18 cellular contexts compared by ENCODE assay signal in the genomic region with DNA sequence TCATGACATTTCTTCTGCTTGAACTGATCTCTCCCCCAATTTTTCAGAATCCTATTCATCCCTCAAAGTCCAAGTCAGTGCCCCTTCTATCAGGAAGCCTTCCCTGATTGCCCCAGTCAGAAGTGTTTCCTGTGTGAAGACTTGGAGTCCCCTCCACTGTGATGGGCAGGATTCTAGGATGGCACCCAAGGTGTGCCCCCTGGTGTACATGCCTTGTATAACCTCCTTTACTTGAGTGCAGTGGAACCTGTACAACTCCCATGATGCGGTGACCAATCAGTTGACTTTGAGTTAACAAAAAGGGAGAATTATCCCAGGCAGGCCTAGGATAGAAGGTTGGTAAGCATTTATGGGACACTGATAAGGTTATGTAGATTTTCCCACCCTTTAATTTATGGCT. TPM values are rescaled to one million over a fixed set of nuclear protein-coding genes. Genes with fewer than 3 reads are reported as not detected.
DNase-seq lines count a peak whose midpoint lies in the region; ATAC-seq, FAIRE-seq and TF ChIP-seq lines count a peak whose summit lies in the region.
"Had no signal": no experiment of that assay in that cellular context is flagged by ENCODE, and none has a peak within 500 bp of the region (broad histone marks: within the 10 kb centered on the region; RNA-seq: fewer than 3 reads in every experiment).

No MANE protein-coding gene starts in this region.

- H3K27me3 ChIP-seq in Karpas-422 (ENCODE audit: low read length): no peaks in the 10 kb centered on the region
- H3K27me3 ChIP-seq: left lung, SJCRH30 had no signal

- H3K4me2 ChIP-seq in Karpas-422 (ENCODE audit: low read depth, low read length, poor library complexity, severe bottlenecking): no peak overlapping the region

- H3K4me3 ChIP-seq in Karpas-422 (ENCODE audit: low read length): no peak overlapping the region
- H3K4me3 ChIP-seq: left lung, SJCRH30 had no signal

- FAIRE-seq in D721Med (lab: Jason Lieb, UNC): no peak
- FAIRE-seq: A204.1 had no signal

- intact Hi-C loops in activated CD4-positive, alpha-beta T cell treated with anti-CD3 and anti-CD28 coated beads for 36 hours (cut with DNase I, micrococcal nuclease): no loop called here

- H3K79me2 ChIP-seq in Karpas-422 (ENCODE audit: low read length): no peaks in the 10 kb centered on the region

- H3K27me3 Mint-ChIP-seq in activated CD4-positive, alpha-beta T cell treated with anti-CD3 and anti-CD28 coated beads for 36 hours: peaks cover 1% of the 10 kb centered on the region
- H3K27me3 Mint-ChIP-seq in chondrocyte (ENCODE audit: low read depth): no peaks in the 10 kb centered on the region
- H3K27me3 Mint-ChIP-seq in activated T-cell treated with anti-CD3 and anti-CD28 coated beads, Interleukin-2, amount 50 U/mL, for 24 hours: peaks cover 2% of the 10 kb centered on the region

- no peak for ATAC-seq in activated CD4-positive, alpha-beta T cell treated with anti-CD3 and anti-CD28 coated beads for 36 hours
- ATAC-seq: left lung; stimulated activated memory B cell treated with anti-CD40 and anti-IgM and Interleukin-4, amounts not matched to agents 10 μg/mL and 1 μg/mL and 100 μg/mL, for 72 hours had no signal

- H3K4me3 Mint-ChIP-seq in activated CD4-positive, alpha-beta T cell treated with anti-CD3 and anti-CD28 coated beads for 36 hours: no peak overlapping the region
- H3K4me3 Mint-ChIP-seq in chondrocyte (ENCODE audit: unreplicated experiment): no peak overlapping the region
- H3K4me3 Mint-ChIP-seq in activated T-cell treated with anti-CD3 and anti-CD28 coated beads, Interleukin-2, amount 50 U/mL, for 24 hours: no peak overlapping the region
- H3K4me3 Mint-ChIP-seq: stimulated activated memory B cell treated with anti-CD40 and anti-IgM and Interleukin-4, amounts not matched to agents 10 μg/mL and 1 μg/mL and 100 μg/mL, for 72 hours had no signal

- H3K27ac ChIP-seq in Karpas-422 (ENCODE audit: low read length): no peak overlapping the region
- H3K27ac ChIP-seq: left lung, SJCRH30 had no signal

- CTCF ChIA-PET in activated CD4-positive, alpha-beta T cell treated with anti-CD3 and anti-CD28 coated beads for 36 hours (lab: Charles Lee): no interaction called here

- H3K9me2 ChIP-seq in Karpas-422 (replicated peaks; ENCODE audit: insufficient read depth, low read length): no peaks in the 10 kb centered on the region

- no peaks in the 10 kb centered on the region for H3K9me3 ChIP-seq in Karpas-422 (ENCODE audit: low read length)
- H3K9me3 ChIP-seq: left lung, SJCRH30 had no signal

- no peaks in the 10 kb centered on the region for H3K36me3 ChIP-seq in Karpas-422 (ENCODE audit: insufficient read depth, low read length)
- H3K36me3 ChIP-seq: left lung, SJCRH30 had no signal

- H4K20me1 ChIP-seq in Karpas-422 (ENCODE audit: insufficient read depth, low read depth, low read length): no peaks in the 10 kb centered on the region

- peak; percentile 19 for TF ChIP-seq CTCF in chondrocyte (IDR thresholded peaks at IDR 0.05)
- no peak for TF ChIP-seq CTCF in D721Med (IDR thresholded peaks at IDR 0.05; ENCODE audit: insufficient read depth, missing control alignments)

- no peak overlapping the region for H3K9ac ChIP-seq in Karpas-422 (ENCODE audit: low read length)

- no peaks in the 10 kb centered on the region for H3K4me1 Mint-ChIP-seq in activated CD4-positive, alpha-beta T cell treated with anti-CD3 and anti-CD28 coated beads for 36 hours
- no peaks in the 10 kb centered on the region for H3K4me1 Mint-ChIP-seq in chondrocyte (ENCODE audit: low read depth)
- no peaks in the 10 kb centered on the region for H3K4me1 Mint-ChIP-seq in activated T-cell treated with anti-CD3 and anti-CD28 coated beads, Interleukin-2, amount 50 U/mL, for 24 hours (ENCODE audit: low read depth)
- H3K4me1 Mint-ChIP-seq: stimulated activated memory B cell treated with anti-CD40 and anti-IgM and Interleukin-4, amounts not matched to agents 10 μg/mL and 1 μg/mL and 100 μg/mL, for 72 hours had no signal

- no peaks in the 10 kb centered on the region for H3K36me3 Mint-ChIP-seq in activated CD4-positive, alpha-beta T cell treated with anti-CD3 and anti-CD28 coated beads for 36 hours (ENCODE audit: low read depth)
- H3K36me3 Mint-ChIP-seq in chondrocyte (ENCODE audit: low read depth): no peaks in the 10 kb centered on the region
- no peaks in the 10 kb centered on the region for H3K36me3 Mint-ChIP-seq in activated T-cell treated with anti-CD3 and anti-CD28 coated beads, Interleukin-2, amount 50 U/mL, for 24 hours (ENCODE audit: low read depth)
- H3K36me3 Mint-ChIP-seq: stimulated activated memory B cell treated with anti-CD40 and anti-IgM and Interleukin-4, amounts not matched to agents 10 μg/mL and 1 μg/mL and 100 μg/mL, for 72 hours had no signal

- POLR2A ChIA-PET in activated CD4-positive, alpha-beta T cell treated with anti-CD3 and anti-CD28 coated beads for 36 hours (lab: Charles Lee): no interaction called here

- H2AFZ ChIP-seq in Karpas-422 (ENCODE audit: low read length): no peak overlapping the region

- peaks cover 21% of the 10 kb centered on the region for H3K4me1 ChIP-seq in Karpas-422 (ENCODE audit: low read length)
- H3K4me1 ChIP-seq: left lung had no signal

- DNase-seq in activated CD4-positive, alpha-beta T cell treated with anti-CD3 and anti-CD28 coated beads for 36 hours: peak; percentile 10
- DNase-seq in activated CD4-positive, alpha-beta T cell treated with anti-CD3 and anti-CD28 coated beads, Interleukin-2, amount 50 U/mL, for 4 hours: no peak
- peak; percentile 82 for DNase-seq in Karpas-422
- DNase-seq in chondrocyte (ENCODE audit: low spot score): no peak
- DNase-seq in stimulated activated CD8-positive, alpha-beta memory T cell treated with anti-CD3 and anti-CD28 coated beads, Interleukin-4, amount 100 ng/mL, for 48 hours: peak; percentile 31
- DNase-seq in cerebellum (ENCODE audit: low spot score): no peak
- no peak for DNase-seq in activated T-cell treated with anti-CD3 and anti-CD28 coated beads, Interleukin-2, amount 50 U/mL, for 24 hours
- no peak for DNase-seq in D721Med (ENCODE audit: insufficient read length, low spot score)
- DNase-seq: activated CD4-positive, CD25-positive, alpha-beta regulatory T cell treated with anti-CD3 and anti-CD28 coated beads, Interleukin-2, amount 50 U/mL, for 72 hours; activated effector memory CD4-positive, alpha-beta T cell treated with anti-CD3 and anti-CD28 coated beads, Interleukin-2, amount 50 U/mL, for 16 hours; left lung; occipital lobe; SJCRH30 had no signal

- no peak overlapping the region for H3K27ac Mint-ChIP-seq in activated CD4-positive, alpha-beta T cell treated with anti-CD3 and anti-CD28 coated beads for 36 hours
- no peak overlapping the region for H3K27ac Mint-ChIP-seq in chondrocyte (ENCODE audit: unreplicated experiment)
- H3K27ac Mint-ChIP-seq in activated T-cell treated with anti-CD3 and anti-CD28 coated beads, Interleukin-2, amount 50 U/mL, for 24 hours: no peak overlapping the region
- H3K27ac Mint-ChIP-seq: stimulated activated memory B cell treated with anti-CD40 and anti-IgM and Interleukin-4, amounts not matched to agents 10 μg/mL and 1 μg/mL and 100 μg/mL, for 72 hours had no signal

- no peaks in the 10 kb centered on the region for H3K9me3 Mint-ChIP-seq in activated CD4-positive, alpha-beta T cell treated with anti-CD3 and anti-CD28 coated beads for 36 hours (ENCODE audit: low read depth)
- peaks cover 11% of the 10 kb centered on the region for H3K9me3 Mint-ChIP-seq in chondrocyte (ENCODE audit: low read depth)
- no peaks in the 10 kb centered on the region for H3K9me3 Mint-ChIP-seq in activated T-cell treated with anti-CD3 and anti-CD28 coated beads, Interleukin-2, amount 50 U/mL, for 24 hours
- H3K9me3 Mint-ChIP-seq: stimulated activated memory B cell treated with anti-CD40 and anti-IgM and Interleukin-4, amounts not matched to agents 10 μg/mL and 1 μg/mL and 100 μg/mL, for 72 hours had no signal

RNA-seq across cellular contexts. Expression of gene MYH13, which starts 23.4 kb away (rescaled TPM):
- not detected for total RNA-seq in activated CD4-positive, alpha-beta T cell treated with anti-CD3 and anti-CD28 coated beads for 36 hours
- not detected in 2 replicates for total RNA-seq in Karpas-422 (2014; rRNA removed; shearing (Covaris generic); ENCODE audit: low replicate concordance)
- total RNA-seq in chondrocyte (not detected in 3 replicates), cerebellum (not detected)
- total RNA-seq: cardiac septum, left lung, M059J, NCI-H460, occipital lobe had no signal

Comparison
In these comparisons a context has a peak if more than half of its experiments do, and no peak if none do; other contexts are left out.
1. DNase-seq: peak in activated CD4-positive, alpha-beta T cell treated with anti-CD3 and anti-CD28 coated beads for 36 hours (single experiment), Karpas-422 (single experiment) and stimulated activated CD8-positive, alpha-beta memory T cell treated with anti-CD3 and anti-CD28 coated beads, Interleukin-4, amount 100 ng/mL, for 48 hours (single experiment); none in activated CD4-positive, alpha-beta T cell treated with anti-CD3 and anti-CD28 coated beads, Interleukin-2, amount 50 U/mL, for 4 hours (0 of 2), chondrocyte (single experiment), cerebellum (single experiment), activated T-cell treated with anti-CD3 and anti-CD28 coated beads, Interleukin-2, amount 50 U/mL, for 24 hours (single experiment) and D721Med (single experiment).